Comparison of ENCODE assay signal across 19 cellular contexts in genomic region chr6:168261234-168261633, GRCh38. TPM values are rescaled to one million over a fixed set of nuclear protein-coding genes. Genes with fewer than 3 reads are reported as not detected.
DNase-seq lines count a peak whose midpoint lies in the region; ATAC-seq and TF ChIP-seq lines count a peak whose summit lies in the region.
"Had no signal": no experiment of that assay in that cellular context is flagged by ENCODE, and none has a peak within 500 bp of the region (broad histone marks: within the 10 kb centered on the region; RNA-seq: fewer than 3 reads in every experiment).

No MANE protein-coding gene starts in this region.

- no peaks in the 10 kb centered on the region for H3K4me1 Mint-ChIP-seq in activated CD4-positive, alpha-beta memory T cell treated with anti-CD3 and anti-CD28 coated beads for 36 hours (ENCODE audit: low read depth)
- H3K4me1 Mint-ChIP-seq: CD4-positive, alpha-beta memory T cell had no signal

- CTCF ChIA-PET in HEK293T (lab: Yijun Ruan, JAX) = interaction anchor here (1.0 kb wide), 1 partner anchor 159 kb away, joined by 3 read pairs; no protein-coding TSS in a partner anchor
- CTCF ChIA-PET in activated CD4-positive, alpha-beta memory T cell treated with anti-CD3 and anti-CD28 coated beads for 36 hours (lab: Charles Lee) = no interaction called here

- peak; percentile 14 for ATAC-seq in left colon
- ATAC-seq in activated CD4-positive, CD25-positive, alpha-beta regulatory T cell treated with anti-CD3 and anti-CD28 coated beads, Interleukin-2, amount 50 U/mL, for 24 hours = no peak

- no peak for TF ChIP-seq POLR2A in Peyer's patch (IDR thresholded peaks at IDR 0.05)
- TF ChIP-seq POLR2A in transverse colon (IDR thresholded peaks at IDR 0.05) = no peak

- no peak for TF ChIP-seq EP300 in transverse colon (IDR thresholded peaks at IDR 0.05; ENCODE audit: low read depth)

- H3K4me3 Mint-ChIP-seq in activated CD4-positive, alpha-beta memory T cell treated with anti-CD3 and anti-CD28 coated beads for 36 hours = no peak overlapping the region
- H3K4me3 Mint-ChIP-seq: CD4-positive, alpha-beta memory T cell had no signal

- intact Hi-C loops in left colon (cut with DNase I, micrococcal nuclease) = no loop called here
- intact Hi-C loops in transverse colon (cut with DNase I; ENCODE audit: low total_unique reads) = no loop called here
- intact Hi-C loops in activated CD4-positive, alpha-beta memory T cell treated with anti-CD3 and anti-CD28 coated beads for 36 hours (cut with micrococcal nuclease) = no loop called here

- peaks cover 0 to 29% (median 4%) of the 10 kb centered on the region in 4 donors for H3K4me1 ChIP-seq in Peyer's patch
- H3K4me1 ChIP-seq in mucosa of stomach (ENCODE audit: control insufficient read depth, insufficient read depth, low read length) = peaks cover 25% of the 10 kb centered on the region
- peaks cover 0 to 27% (median 11%) of the 10 kb centered on the region in 4 donors for H3K4me1 ChIP-seq in transverse colon

- POLR2A ChIA-PET in HEK293T (lab: Yijun Ruan, JAX) = no interaction called here
- POLR2A ChIA-PET in activated CD4-positive, alpha-beta memory T cell treated with anti-CD3 and anti-CD28 coated beads for 36 hours (lab: Charles Lee) = no interaction called here

- no peaks in the 10 kb centered on the region for H3K27me3 ChIP-seq in Peyer's patch
- peaks cover 6% of the 10 kb centered on the region for H3K27me3 ChIP-seq in mucosa of stomach (ENCODE audit: control insufficient read depth, insufficient read depth, low read length)
- H3K27me3 ChIP-seq in transverse colon = no peaks in the 10 kb centered on the region

- H3K9me3 ChIP-seq in Peyer's patch (no peaks in the 10 kb centered on the region), mucosa of stomach (ENCODE audit: control insufficient read depth, low read length) (no peaks in the 10 kb centered on the region), transverse colon (no peaks in the 10 kb centered on the region)

- peak overlapping the region; percentile 14 for H3K9ac ChIP-seq in mucosa of stomach (ENCODE audit: low read length)

- TF ChIP-seq CTCF in Peyer's patch (IDR thresholded peaks at IDR 0.05) (no peak), transverse colon (IDR thresholded peaks at IDR 0.05) (no peak)

- peaks cover 2% of the 10 kb centered on the region for H3K9me3 Mint-ChIP-seq in activated CD4-positive, alpha-beta memory T cell treated with anti-CD3 and anti-CD28 coated beads for 36 hours

- no peaks in the 10 kb centered on the region for H3K36me3 ChIP-seq in Peyer's patch
- H3K36me3 ChIP-seq in mucosa of stomach (ENCODE audit: control insufficient read depth, insufficient read depth, low read length) = no peaks in the 10 kb centered on the region
- H3K36me3 ChIP-seq in transverse colon = no peaks in the 10 kb centered on the region

- in situ Hi-C loops in transverse colon (cut with MboI; ENCODE audit: low pct_ligation_motif_present in 1 of 4, low pct_unique_long_range_greater_than_20kb in 1 of 4, low sequenced_read_pairs in 3 of 4) = no loop called here

- H3K4me3 ChIP-seq in Peyer's patch (no peak overlapping the region), mucosa of stomach (ENCODE audit: low read length) (no peak overlapping the region), transverse colon (no peak overlapping the region)

- H3K27ac Mint-ChIP-seq in activated CD4-positive, alpha-beta memory T cell treated with anti-CD3 and anti-CD28 coated beads for 36 hours = no peak overlapping the region
- H3K27ac Mint-ChIP-seq: CD4-positive, alpha-beta memory T cell had no signal

- H3K27me3 Mint-ChIP-seq in activated CD4-positive, alpha-beta memory T cell treated with anti-CD3 and anti-CD28 coated beads for 36 hours = peaks cover 7% of the 10 kb centered on the region

- DNase-seq in Peyer's patch = no peak
- peak; percentile 29 to 47 for DNase-seq in left colon
- no peak for DNase-seq in transverse colon
- no peak for DNase-seq in AG08396 (ENCODE audit: low spot score)
- DNase-seq in HEK293T (ENCODE audit: extremely low spot score) = no peak
- DNase-seq in activated CD4-positive, alpha-beta memory T cell treated with anti-CD3 and anti-CD28 coated beads for 36 hours = no peak
- DNase-seq: CD4-positive, alpha-beta memory T cell; DND-41; GOT3; IMR-90; Kasumi-1; NCI-H1930; NCI-H2171; NCI-H446; NCI-H69; RPMI8226; SIG-M5 had no signal

- peak overlapping the region in 3 of 4 donors; percentile 47 to 88 (median 74) for H3K27ac ChIP-seq in Peyer's patch
- H3K27ac ChIP-seq in transverse colon = peak overlapping the region; percentile 66 to 79 (median 77)

- no peaks in the 10 kb centered on the region for H3K36me3 Mint-ChIP-seq in activated CD4-positive, alpha-beta memory T cell treated with anti-CD3 and anti-CD28 coated beads for 36 hours
- H3K36me3 Mint-ChIP-seq: CD4-positive, alpha-beta memory T cell had no signal

- 84 to 100% methylated on average over 1 to 12 of the region's 12 CpGs for WGBS in transverse colon (ENCODE audit: low coverage in 1 of 2), 2 donors

TF ChIP-seq in HEK293T, 16 proteins besides CTCF, POLR2A, EP300 and RAD21:
- TF ChIP-seq HDGF (IDR thresholded peaks at IDR 0.05; ENCODE audit: borderline replicate concordance) = no peak
- TF ChIP-seq TARDBP (IDR thresholded peaks at IDR 0.05) = no peak
- no peak for TF ChIP-seq NFRKB (IDR thresholded peaks at IDR 0.05)
- TF ChIP-seq BHLHE40 (IDR thresholded peaks at IDR 0.05; ENCODE audit: borderline replicate concordance) = no peak
- TF ChIP-seq SUZ12 (IDR thresholded peaks at IDR 0.05) = no peak

RNA-seq across cellular contexts. Expression of gene DACT2, which starts 58.3 kb away (rescaled TPM):
- 1 to 10 TPM in 3 of 4 donors, under 1 TPM in 1; 0.35 to 2.7 (median 1.8) TPM for total RNA-seq in Peyer's patch
- 1 to 10 TPM; 1.9 to 2.5 TPM for total RNA-seq in left colon
- total RNA-seq in transverse colon = 1 to 10 TPM in 2 of 4 donors, not detected in 2; 2.4 to 2.6 TPM
- not detected for total RNA-seq in activated CD4-positive, alpha-beta memory T cell treated with anti-CD3 and anti-CD28 coated beads for 36 hours
- total RNA-seq: CD4-positive, alpha-beta memory T cell; IMR-90 had no signal

Comparison
In these comparisons a context has a peak if more than half of its experiments do, and no peak if none do; other contexts are left out.
1. DNase-seq: peak in left colon (2 of 2); none in Peyer's patch (0 of 3), transverse colon (single experiment), AG08396 (single experiment), HEK293T (single experiment) and activated CD4-positive, alpha-beta memory T cell treated with anti-CD3 and anti-CD28 coated beads for 36 hours (single experiment).